In genomic region chr14:52693532-52693931, GRCh38 we compare ENCODE assay signal across 14 cellular contexts. TPM values are rescaled to one million over a fixed set of nuclear protein-coding genes. Genes with fewer than 3 reads are reported as not detected.
A peak's percentile ranks its signal among the peaks of the same experiment; 100 is the strongest.
DNase-seq lines count a peak whose midpoint lies in the region; ATAC-seq, FAIRE-seq and TF ChIP-seq lines count a peak whose summit lies in the region.
"Had no signal": no experiment of that assay in that cellular context is flagged by ENCODE, and none has a peak within 500 bp of the region (broad histone marks: within the 10 kb centered on the region; RNA-seq: fewer than 3 reads in every experiment).

No MANE protein-coding gene starts in this region.

- CTCF ChIA-PET in GM12878 (lab: Yijun Ruan, JAX): interaction anchor here (1.3 kb wide), 1 partner anchor 9 kb away, joined by 5 read pairs; no protein-coding TSS in a partner anchor

- WGBS in GM12878 (ENCODE audit: insufficient coverage, insufficient replicate concordance, low lambda C conversion rate, missing lambda C conversion rate): 96% methylated on average over 7 of the region's 7 CpGs

- H3K4me2 ChIP-seq in MM.1S (ENCODE audit: low read depth, low read length) (peak overlapping the region; percentile 65; the same call in 1 of the 2 replicates), GM12878 (ENCODE audit: control insufficient read depth, insufficient read depth) (peak overlapping the region; percentile 77), neural cell (ENCODE audit: low read length) (peak overlapping the region; percentile 79)

- TSS peak; percentile 54 for BruUV-seq in GM12878 (replicated peaks; lab: Mats Ljungman, UMichigan)

- H3F3A ChIP-seq in MM.1S (ENCODE audit: insufficient read depth, low read length) (peaks cover 5% of the 10 kb centered on the region; the same call in 1 of the 2 replicates), neural cell (ENCODE audit: insufficient read depth, low read length, poor library complexity, severe bottlenecking) (peaks cover 5% of the 10 kb centered on the region)

- no peaks in the 10 kb centered on the region for H4K20me1 ChIP-seq in MM.1S (ENCODE audit: insufficient read depth, low read length)
- peaks cover 7% of the 10 kb centered on the region for H4K20me1 ChIP-seq in GM12878 (ENCODE audit: control insufficient read depth, insufficient read depth)
- peaks cover 2% of the 10 kb centered on the region for H4K20me1 ChIP-seq in neural cell (ENCODE audit: insufficient read depth)

- in situ Hi-C loops in GM12878 (cut with MboI): no loop called here

- H3K9me2 ChIP-seq in MM.1S (replicated peaks; ENCODE audit: insufficient read depth, low read length) (no peaks in the 10 kb centered on the region), neural cell (ENCODE audit: insufficient read depth, low read length) (no peaks in the 10 kb centered on the region)

- no peak for ATAC-seq in GM12878

- H3K4me3 Mint-ChIP-seq in activated CD4-positive, alpha-beta T cell treated with anti-CD3 and anti-CD28 coated beads, Interleukin-2, amount 10 ng/mL, durations not matched to agents 24 days and 14 days: peak overlapping the region; percentile 96

- SMC1A ChIA-PET in GM12878 (lab: Charles Lee; ENCODE audit: uncharacterized antibody, unreplicated experiment): interaction anchor here (1.2 to 1.3 kb wide), 2 partner anchors 13 to 49 kb away, joined by 3 to 4 read pairs; no protein-coding TSS in a partner anchor

- H3K79me2 ChIP-seq in MM.1S (ENCODE audit: low read length) (peaks cover 63% of the 10 kb centered on the region), GM12878 (ENCODE audit: control insufficient read depth, insufficient read depth, low read length) (peaks cover 71% of the 10 kb centered on the region), neural cell (replicated peaks; ENCODE audit: insufficient read depth, low read length) (peaks cover 56% of the 10 kb centered on the region)

- no peak for DNase-seq in activated CD4-positive, alpha-beta T cell treated with anti-CD3 and anti-CD28 coated beads, Interleukin-2, amount 10 ng/mL, durations not matched to agents 24 days and 14 days
- no peak for DNase-seq in activated CD4-positive, alpha-beta T cell treated with anti-CD3 and anti-CD28 coated beads, Interleukin-2, amount 50 U/mL, for 1 hour
- DNase-seq in MM.1S: no peak
- DNase-seq in GM12878 (ENCODE audit: low read depth, low spot score): no peak
- DNase-seq in medulla oblongata (ENCODE audit: extremely low spot score): no peak
- DNase-seq in midbrain (lab: John Stamatoyannopoulos, UW): no peak
- no peak for DNase-seq in activated CD4-positive, CD25-positive, alpha-beta regulatory T cell treated with anti-CD3 and anti-CD28 coated beads, Interleukin-2, amount 50 U/mL, for 72 hours
- DNase-seq: ACHN; activated CD8-positive, alpha-beta memory T cell treated with anti-CD3 and anti-CD28 coated beads, Interleukin-2, amount 50 U/mL, for 48 hours; DMS79; KBM-7; NCI-H2081 had no signal

- H3K36me3 Mint-ChIP-seq in activated CD4-positive, alpha-beta T cell treated with anti-CD3 and anti-CD28 coated beads, Interleukin-2, amount 10 ng/mL, durations not matched to agents 24 days and 14 days (ENCODE audit: low read depth): peaks cover 31% of the 10 kb centered on the region

- TF ChIP-seq CTCF in MM.1S (IDR thresholded peaks at IDR 0.05; ENCODE audit: low read length) (no peak), GM12878 (IDR thresholded peaks at IDR 0.05 in 2 of 3, conservative IDR thresholded peaks at IDR 0.05 in 1 of 3; ENCODE audit: control insufficient read depth in 2 of 3, extremely low read depth in 1 of 3, insufficient read depth in 1 of 3, low read depth in 3 of 3, low read length in 3 of 3) (no peak), neural cell (IDR thresholded peaks at IDR 0.05; ENCODE audit: poor library complexity, severe bottlenecking) (no peak)

- no peaks in the 10 kb centered on the region for H3K27me3 Mint-ChIP-seq in activated CD4-positive, alpha-beta T cell treated with anti-CD3 and anti-CD28 coated beads, Interleukin-2, amount 10 ng/mL, durations not matched to agents 24 days and 14 days

- no peaks in the 10 kb centered on the region for H3K9me3 Mint-ChIP-seq in activated CD4-positive, alpha-beta T cell treated with anti-CD3 and anti-CD28 coated beads, Interleukin-2, amount 10 ng/mL, durations not matched to agents 24 days and 14 days

- H2AFZ ChIP-seq in MM.1S (ENCODE audit: low read length) (no peak overlapping the region), GM12878 (ENCODE audit: control insufficient read depth, low read depth, low read length) (no peak overlapping the region), neural cell (ENCODE audit: low read depth, low read length) (no peak overlapping the region)

- POLR2A ChIA-PET in GM12878 (lab: Charles Lee): interaction anchor here (0.6 kb wide), 1 partner anchor 41 kb away, joined by 3 read pairs; no protein-coding TSS in a partner anchor

- H3K4me3 ChIP-seq in MM.1S (ENCODE audit: low read length) (no peak overlapping the region), GM12878 (peak overlapping the region; percentile 85), neural cell (ENCODE audit: low read length) (peak overlapping the region; percentile 99)

- peaks cover 48% of the 10 kb centered on the region for H3K4me1 Mint-ChIP-seq in activated CD4-positive, alpha-beta T cell treated with anti-CD3 and anti-CD28 coated beads, Interleukin-2, amount 10 ng/mL, durations not matched to agents 24 days and 14 days

- no peak for TF ChIP-seq EP300 in GM12878 (IDR thresholded peaks at IDR 0.05; ENCODE audit: borderline replicate concordance in 1 of 2, control insufficient read depth in 1 of 2, low read depth in 2 of 2, low read length in 2 of 2)
- no peak for TF ChIP-seq EP300 in neural cell (conservative IDR thresholded peaks at IDR 0.05; ENCODE audit: poor library complexity, severe bottlenecking)

- intact Hi-C loops in activated CD4-positive, alpha-beta T cell treated with anti-CD3 and anti-CD28 coated beads, Interleukin-2, amount 10 ng/mL, durations not matched to agents 24 days and 14 days (cut with micrococcal nuclease): loop anchor here (10.0 kb wide), 1 partner anchor 461 kb away; the partner anchor contains the start of gene DDHD1
- intact Hi-C loops in GM12878 (cut with micrococcal nuclease; ENCODE audit: unreplicated experiment): loop anchor here (5.0 to 10.0 kb wide), 2 partner anchors 94 to 149 kb away; no protein-coding TSS in a partner anchor

- TF ChIP-seq RAD21 in GM12878 (IDR thresholded peaks at IDR 0.05; ENCODE audit: insufficient read depth, low read depth, low read length) (no peak), neural cell (conservative IDR thresholded peaks at IDR 0.05) (no peak)

- FAIRE-seq in GM12878 (lab: Jason Lieb, UNC): no peak
- FAIRE-seq: urothelium cell line had no signal

- RAD21 ChIA-PET in GM12878 (lab: Charles Lee; ENCODE audit: unreplicated experiment): interaction anchor here (1.0 kb wide), 1 partner anchor 49 kb away, joined by 3 read pairs; no protein-coding TSS in a partner anchor

- peak overlapping the region; percentile 72 for H3K27ac Mint-ChIP-seq in activated CD4-positive, alpha-beta T cell treated with anti-CD3 and anti-CD28 coated beads, Interleukin-2, amount 10 ng/mL, durations not matched to agents 24 days and 14 days

- TF ChIP-seq POLR2A in GM12878 (IDR thresholded peaks at IDR 0.05; ENCODE audit: low read depth, low read length): no peak

- H3K9me3 ChIP-seq in MM.1S (replicated peaks; ENCODE audit: insufficient read depth, low read length): no peaks in the 10 kb centered on the region
- H3K9me3 ChIP-seq in GM12878 (replicated peaks; ENCODE audit: control insufficient read depth, insufficient read depth, low read length): no peaks in the 10 kb centered on the region
- no peaks in the 10 kb centered on the region for H3K9me3 ChIP-seq in neural cell (ENCODE audit: low read length)

- H3K9ac ChIP-seq in MM.1S (ENCODE audit: low read length) (no peak overlapping the region), GM12878 (ENCODE audit: control insufficient read depth, insufficient read depth, low read length) (peak overlapping the region; percentile 37; the same call in 1 of the 2 replicates), neural cell (ENCODE audit: low read length) (no peak overlapping the region)

- H3K27me3 ChIP-seq in MM.1S (replicated peaks; ENCODE audit: insufficient read depth, low read length) (no peaks in the 10 kb centered on the region), GM12878 (replicated peaks in 1 of 2; ENCODE audit: control insufficient read depth in 2 of 2, insufficient read depth in 2 of 2, low read length in 1 of 2) (no peaks in the 10 kb centered on the region), neural cell (ENCODE audit: insufficient read depth, low read depth, low read length) (no peaks in the 10 kb centered on the region)

- no peak overlapping the region for H3K27ac ChIP-seq in MM.1S (ENCODE audit: low read length)
- H3K27ac ChIP-seq in GM12878 (ENCODE audit: control insufficient read depth, insufficient read depth): no peak overlapping the region
- no peak overlapping the region for H3K27ac ChIP-seq in neural cell (ENCODE audit: low read length)

- H3K36me3 ChIP-seq in MM.1S (replicated peaks; ENCODE audit: insufficient read depth, low read length) (no peaks in the 10 kb centered on the region), GM12878 (ENCODE audit: control insufficient read depth in 2 of 2, insufficient read depth in 2 of 2, low read length in 1 of 2) (peaks cover 0 to 4% of the 10 kb centered on the region in 2 experiments; a peak in 2 of 4 replicates), neural cell (ENCODE audit: insufficient read depth, low read length) (no peaks in the 10 kb centered on the region)

- H3K4me1 ChIP-seq in MM.1S (ENCODE audit: low read length) (no peaks in the 10 kb centered on the region), GM12878 (ENCODE audit: control insufficient read depth, insufficient read depth, low read length) (0 out of 2 replicates have a peak, but pooled peaks cover 3% of the 10 kb centered on the region)

RNA-seq across cellular contexts. Expression of gene ERO1A, which starts 1.8 kb away (rescaled TPM):
- 170 and 171 TPM in 2 replicates for total RNA-seq in activated CD4-positive, alpha-beta T cell treated with anti-CD3 and anti-CD28 coated beads, Interleukin-2, amount 10 ng/mL, durations not matched to agents 24 days and 14 days
- 296 and 302 TPM in 2 replicates for total RNA-seq in GM12878 (2013; cell fraction: nucleolus; rRNA removed)
- total RNA-seq in GM12878 (2014; rRNA removed) (52.5 and 60.3 TPM in 2 replicates), GM12878 (2014; rRNA removed; fragmentation: Illumina TruSeq; extraction: Trizol) (54.3 and 57.0 TPM in 2 replicates), GM12878 (2021) (71.3 and 74.3 TPM in 2 replicates)
- polyA plus RNA-seq in GM12878 (2011; ENCODE audit: low read depth): 19.9 TPM
- polyA plus RNA-seq in GM12878 (2011; rRNA removed) (93.1 and 144 TPM in 2 replicates), GM12878 (2014; fragmentation: Illumina TruSeq; extraction: Trizol) (40.0 and 54.2 TPM in 2 replicates), GM12878 (2014; fragmentation: Nextera tagmentation; extraction: Ambion mirVana) (10 to 100 TPM; 17.5 to 41.2 TPM), GM12878 (2014; rRNA removed) (34.8 and 35.6 TPM in 2 replicates), GM12878 (2016; fragmentation: Nextera tagmentation; extraction: Ambion mirVana) (10 to 100 TPM; 48.4 to 48.6 TPM), neural cell (43.9 and 45.7 TPM in 2 replicates)
- polyA plus RNA-seq in GM12878 (2011; cell fraction: cytosol; rRNA removed): 27.5 and 42.1 TPM in 2 replicates
- 26.8 and 32.4 TPM in 2 replicates for polyA plus RNA-seq in GM12878 (2011; cell fraction: nucleus; rRNA removed)
- polyA plus RNA-seq in GM12878 (2012): 39.5 and 50.7 TPM in 2 replicates
- polyA minus RNA-seq in GM12878 (2011; rRNA and poly(A)+ RNA removed): 45.7 and 53.5 TPM in 2 replicates
- 28.0 and 39.3 TPM in 2 replicates for polyA minus RNA-seq in GM12878 (2011; cell fraction: cytosol; rRNA and poly(A)+ RNA removed)
- 31.2 and 37.4 TPM in 2 replicates for polyA minus RNA-seq in GM12878 (2011; cell fraction: nucleus; rRNA and poly(A)+ RNA removed)
- 64.5 and 81.6 TPM in 2 replicates for polyA minus RNA-seq in neural cell

RNA-seq across cellular contexts. Expression of gene PSMC6, which starts 13.5 kb away (rescaled TPM):
- 142 and 143 TPM in 2 replicates for total RNA-seq in activated CD4-positive, alpha-beta T cell treated with anti-CD3 and anti-CD28 coated beads, Interleukin-2, amount 10 ng/mL, durations not matched to agents 24 days and 14 days
- total RNA-seq in GM12878 (2013; cell fraction: nucleolus; rRNA removed): 157 and 173 TPM in 2 replicates
- 85.1 and 113 TPM in 2 replicates for total RNA-seq in GM12878 (2014; rRNA removed)
- total RNA-seq in GM12878 (2014; rRNA removed; fragmentation: Illumina TruSeq; extraction: Trizol): 163 and 164 TPM in 2 replicates
- total RNA-seq in GM12878 (2021): 69.3 and 71.4 TPM in 2 replicates
- 36.8 TPM for polyA plus RNA-seq in GM12878 (2011; ENCODE audit: low read depth)
- 126 and 190 TPM in 2 replicates for polyA plus RNA-seq in GM12878 (2011; rRNA removed)
- 27.8 and 35.1 TPM in 2 replicates for polyA plus RNA-seq in GM12878 (2011; cell fraction: cytosol; rRNA removed)
- polyA plus RNA-seq in GM12878 (2011; cell fraction: nucleus; rRNA removed): 61.2 and 74.3 TPM in 2 replicates
- polyA plus RNA-seq in GM12878 (2012): 48.6 and 59.2 TPM in 2 replicates
- polyA plus RNA-seq in GM12878 (2014; fragmentation: Illumina TruSeq; extraction: Trizol): 162 and 244 TPM in 2 replicates
- polyA plus RNA-seq in GM12878 (2014; fragmentation: Nextera tagmentation; extraction: Ambion mirVana): 100 to 1,000 TPM; 181 to 192 TPM
- 95.9 and 113 TPM in 2 replicates for polyA plus RNA-seq in GM12878 (2014; rRNA removed)
- 100 to 1,000 TPM; 151 to 155 TPM for polyA plus RNA-seq in GM12878 (2016; fragmentation: Nextera tagmentation; extraction: Ambion mirVana)
- 51.7 and 66.0 TPM in 2 replicates for polyA minus RNA-seq in GM12878 (2011; rRNA and poly(A)+ RNA removed)
- polyA minus RNA-seq in GM12878 (2011; cell fraction: cytosol; rRNA and poly(A)+ RNA removed): 19.4 and 30.4 TPM in 2 replicates
- polyA minus RNA-seq in GM12878 (2011; cell fraction: nucleus; rRNA and poly(A)+ RNA removed): 60.8 and 98.0 TPM in 2 replicates
- 228 and 254 TPM in 2 replicates for polyA plus RNA-seq in neural cell
- polyA minus RNA-seq in neural cell: 159 and 168 TPM in 2 replicates

RNA-seq across cellular contexts. Expression of gene STYX, which starts 36.4 kb away (rescaled TPM):
- 18.3 and 19.7 TPM in 2 replicates for total RNA-seq in activated CD4-positive, alpha-beta T cell treated with anti-CD3 and anti-CD28 coated beads, Interleukin-2, amount 10 ng/mL, durations not matched to agents 24 days and 14 days
- 14.9 and 15.2 TPM in 2 replicates for total RNA-seq in GM12878 (2013; cell fraction: nucleolus; rRNA removed)
- total RNA-seq in GM12878 (2014; rRNA removed) (9.4 and 11.0 TPM in 2 replicates), GM12878 (2014; rRNA removed; fragmentation: Illumina TruSeq; extraction: Trizol) (13.0 and 13.3 TPM in 2 replicates), GM12878 (2021) (8.7 and 9.5 TPM in 2 replicates)
- 2.4 TPM for polyA plus RNA-seq in GM12878 (2011; ENCODE audit: low read depth)
- polyA plus RNA-seq in GM12878 (2011; rRNA removed) (9.0 and 15.3 TPM in 2 replicates), GM12878 (2014; fragmentation: Illumina TruSeq; extraction: Trizol) (9.0 and 11.3 TPM in 2 replicates), GM12878 (2014; fragmentation: Nextera tagmentation; extraction: Ambion mirVana) (10 to 100 TPM in 1 of 2 experiments, 1 to 10 TPM in 1; 5.0 to 10.1 TPM), GM12878 (2014; rRNA removed) (6.7 and 8.6 TPM in 2 replicates), GM12878 (2016; fragmentation: Nextera tagmentation; extraction: Ambion mirVana) (10 to 100 TPM; 13.8 to 15.3 TPM), neural cell (8.3 and 15.1 TPM in 2 replicates)
- 3.4 TPM in 2 replicates for polyA plus RNA-seq in GM12878 (2011; cell fraction: cytosol; rRNA removed)
- 2.3 and 2.9 TPM in 2 replicates for polyA plus RNA-seq in GM12878 (2011; cell fraction: nucleus; rRNA removed)
- 6.2 and 7.9 TPM in 2 replicates for polyA plus RNA-seq in GM12878 (2012)
- 4.8 and 6.1 TPM in 2 replicates for polyA minus RNA-seq in GM12878 (2011; rRNA and poly(A)+ RNA removed)
- 3.2 and 4.0 TPM in 2 replicates for polyA minus RNA-seq in GM12878 (2011; cell fraction: cytosol; rRNA and poly(A)+ RNA removed)
- 3.4 and 7.1 TPM in 2 replicates for polyA minus RNA-seq in GM12878 (2011; cell fraction: nucleus; rRNA and poly(A)+ RNA removed)
- 27.5 and 27.7 TPM in 2 replicates for polyA minus RNA-seq in neural cell
